Comparison of ENCODE assay signal across 10 cellular contexts in the genomic region with DNA sequence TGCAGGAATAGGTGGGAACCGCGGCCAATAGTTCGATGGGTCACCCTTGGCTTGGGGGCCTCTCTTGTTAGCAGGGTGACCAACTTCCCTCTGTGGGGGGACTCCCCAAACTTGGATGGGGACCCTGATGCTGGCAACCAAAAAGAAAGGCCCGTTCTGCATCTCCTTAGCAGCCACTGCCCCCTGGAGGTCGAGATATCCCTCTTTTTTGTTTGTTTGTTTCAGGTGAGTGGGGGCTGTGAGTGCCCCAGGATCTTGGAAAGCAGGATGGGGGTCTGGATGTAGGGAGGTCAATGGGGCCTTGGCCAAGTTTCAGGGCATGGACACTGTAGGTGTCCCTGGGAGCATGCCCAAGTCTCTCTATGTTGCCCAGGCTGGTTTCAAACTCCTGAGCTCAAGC. TPM values are rescaled to one million over a fixed set of nuclear protein-coding genes. Genes with fewer than 3 reads are reported as not detected.
DNase-seq lines count a peak whose midpoint lies in the region; ATAC-seq and TF ChIP-seq lines count a peak whose summit lies in the region.
"Had no signal": no experiment of that assay in that cellular context is flagged by ENCODE, and none has a peak within 500 bp of the region (broad histone marks: within the 10 kb centered on the region; RNA-seq: fewer than 3 reads in every experiment).

No MANE protein-coding gene starts in this region.

- TF ChIP-seq CTCF in AG10803 (conservative IDR thresholded peaks at IDR 0.05; ENCODE audit: low read length): peak; percentile 45
- peak; percentile 87 to 90 for TF ChIP-seq CTCF in GM23338 (conservative IDR thresholded peaks at IDR 0.05; ENCODE audit: low read depth in 2 of 2)
- peak; percentile 32 for TF ChIP-seq CTCF in activated CD8-positive, alpha-beta T cell treated with anti-CD3 and anti-CD28 coated beads for 36 hours (IDR thresholded peaks at IDR 0.05)
- TF ChIP-seq CTCF in hepatocyte (IDR thresholded peaks at IDR 0.05; ENCODE audit: poor library complexity): peak; percentile 34

- no peaks in the 10 kb centered on the region for H3K36me3 Mint-ChIP-seq in GM23338 (ENCODE audit: low read depth)
- no peaks in the 10 kb centered on the region for H3K36me3 Mint-ChIP-seq in activated CD8-positive, alpha-beta T cell treated with anti-CD3 and anti-CD28 coated beads for 36 hours (ENCODE audit: low read depth)
- H3K36me3 Mint-ChIP-seq in natural killer cell treated with Interleukin-12 subunit alpha and Interleukin-12 subunit beta and Interleukin-15 and Interleukin-18, amount 100 ng/mL, for 72 hours: no peaks in the 10 kb centered on the region

- no peak overlapping the region for H3K27ac Mint-ChIP-seq in GM23338
- no peak overlapping the region for H3K27ac Mint-ChIP-seq in activated CD8-positive, alpha-beta T cell treated with anti-CD3 and anti-CD28 coated beads for 36 hours
- no peak overlapping the region for H3K27ac Mint-ChIP-seq in natural killer cell treated with Interleukin-12 subunit alpha and Interleukin-12 subunit beta and Interleukin-15 and Interleukin-18, amount 100 ng/mL, for 72 hours

- no peaks in the 10 kb centered on the region for H3K9me3 Mint-ChIP-seq in GM23338
- H3K9me3 Mint-ChIP-seq in activated CD8-positive, alpha-beta T cell treated with anti-CD3 and anti-CD28 coated beads for 36 hours: no peaks in the 10 kb centered on the region
- H3K9me3 Mint-ChIP-seq in natural killer cell treated with Interleukin-12 subunit alpha and Interleukin-12 subunit beta and Interleukin-15 and Interleukin-18, amount 100 ng/mL, for 72 hours: no peaks in the 10 kb centered on the region

- DNase-seq in AG10803 (ENCODE audit: low read depth): no peak
- peak; percentile 84 for DNase-seq in GM23338 (ENCODE audit: low spot score)
- DNase-seq in activated CD8-positive, alpha-beta T cell treated with anti-CD3 and anti-CD28 coated beads for 36 hours: peak; percentile 50
- DNase-seq in hepatocyte (ENCODE audit: low spot score): no peak
- DNase-seq in natural killer cell treated with Interleukin-12 subunit alpha and Interleukin-12 subunit beta and Interleukin-15 and Interleukin-18, amount 100 ng/mL, for 72 hours (ENCODE audit: low spot score): no peak
- DNase-seq: NCI-H2081 treated with DMSO at 0.1 percent for 48 hours had no signal

- H3K79me2 ChIP-seq in GM23338 (replicated peaks; ENCODE audit: insufficient read depth) (no peaks in the 10 kb centered on the region), hepatocyte (no peaks in the 10 kb centered on the region)

- peak; percentile 27 for ATAC-seq in GM23338
- no peak for ATAC-seq in activated CD8-positive, alpha-beta T cell treated with anti-CD3 and anti-CD28 coated beads for 36 hours
- ATAC-seq in HG03159 (IDR thresholded peaks at IDR 0.05; ENCODE audit: unreplicated experiment): no peak
- no peak for ATAC-seq in HG02642 (IDR thresholded peaks at IDR 0.05; ENCODE audit: poor library complexity, unreplicated experiment)
- ATAC-seq in natural killer cell treated with Interleukin-12 subunit alpha and Interleukin-12 subunit beta and Interleukin-15 and Interleukin-18, amount 100 ng/mL, for 72 hours: no peak
- no peak for ATAC-seq in HG03439 (IDR thresholded peaks at IDR 0.05; ENCODE audit: unreplicated experiment)

- POLR2A ChIA-PET in activated CD8-positive, alpha-beta T cell treated with anti-CD3 and anti-CD28 coated beads for 36 hours (lab: Charles Lee): no interaction called here

- H3K9me2 ChIP-seq in GM23338 (ENCODE audit: insufficient read depth) (no peaks in the 10 kb centered on the region), hepatocyte (replicated peaks; ENCODE audit: insufficient read depth) (no peaks in the 10 kb centered on the region)

- CTCF ChIA-PET in activated CD8-positive, alpha-beta T cell treated with anti-CD3 and anti-CD28 coated beads for 36 hours (lab: Charles Lee): interaction anchor here (1.1 to 1.8 kb wide), 4 partner anchors 63 to 205 kb away, joined by 3 to 5 read pairs (median 4); a partner anchor contains a TSS

- H3K4me3 ChIP-seq in AG10803 (ENCODE audit: low read length) (no peak overlapping the region), GM23338 (no peak overlapping the region), hepatocyte (no peak overlapping the region)
- H3K4me3 ChIP-seq: coronary artery had no signal

- H3K9me3 ChIP-seq in hepatocyte (ENCODE audit: low read depth): no peaks in the 10 kb centered on the region

- H3K4me1 ChIP-seq in GM23338 (ENCODE audit: insufficient read depth) (peaks cover 16% of the 10 kb centered on the region), hepatocyte (ENCODE audit: insufficient read depth) (peaks cover 38% of the 10 kb centered on the region)

- H2AFZ ChIP-seq in GM23338 (no peak overlapping the region), hepatocyte (no peak overlapping the region)

- WGBS in hepatocyte (ENCODE audit: low lambda C conversion rate, missing lambda C conversion rate): 77% methylated on average over 5 of the region's 5 CpGs

- peaks cover 20% of the 10 kb centered on the region for H3K27me3 Mint-ChIP-seq in GM23338 (ENCODE audit: insufficient read depth, low read depth, poor library complexity)
- H3K27me3 Mint-ChIP-seq in activated CD8-positive, alpha-beta T cell treated with anti-CD3 and anti-CD28 coated beads for 36 hours: no peaks in the 10 kb centered on the region
- no peaks in the 10 kb centered on the region for H3K27me3 Mint-ChIP-seq in natural killer cell treated with Interleukin-12 subunit alpha and Interleukin-12 subunit beta and Interleukin-15 and Interleukin-18, amount 100 ng/mL, for 72 hours

- no peak overlapping the region for H3K27ac ChIP-seq in GM23338 (ENCODE audit: low read depth)
- no peak overlapping the region for H3K27ac ChIP-seq in hepatocyte
- H3K27ac ChIP-seq: coronary artery had no signal

- H3F3A ChIP-seq in GM23338 (replicated peaks; ENCODE audit: low read depth): peaks cover 23% of the 10 kb centered on the region

- H3K36me3 ChIP-seq in GM23338 (ENCODE audit: insufficient read depth) (no peaks in the 10 kb centered on the region), hepatocyte (replicated peaks; ENCODE audit: insufficient read depth, low read depth) (no peaks in the 10 kb centered on the region)

- no peak overlapping the region for H3K4me3 Mint-ChIP-seq in GM23338
- H3K4me3 Mint-ChIP-seq in activated CD8-positive, alpha-beta T cell treated with anti-CD3 and anti-CD28 coated beads for 36 hours: no peak overlapping the region
- no peak overlapping the region for H3K4me3 Mint-ChIP-seq in natural killer cell treated with Interleukin-12 subunit alpha and Interleukin-12 subunit beta and Interleukin-15 and Interleukin-18, amount 100 ng/mL, for 72 hours

- intact Hi-C loops in activated CD8-positive, alpha-beta T cell treated with anti-CD3 and anti-CD28 coated beads for 36 hours (cut with micrococcal nuclease): no loop called here

- H3K27me3 ChIP-seq in GM23338 (ENCODE audit: insufficient read depth) (no peaks in the 10 kb centered on the region), hepatocyte (no peaks in the 10 kb centered on the region)

- peaks cover 24% of the 10 kb centered on the region for H3K4me1 Mint-ChIP-seq in GM23338
- H3K4me1 Mint-ChIP-seq in activated CD8-positive, alpha-beta T cell treated with anti-CD3 and anti-CD28 coated beads for 36 hours (ENCODE audit: low read depth): peaks cover 1% of the 10 kb centered on the region
- peaks cover 6 to 7% of the 10 kb centered on the region in 2 donors for H3K4me1 Mint-ChIP-seq in natural killer cell treated with Interleukin-12 subunit alpha and Interleukin-12 subunit beta and Interleukin-15 and Interleukin-18, amount 100 ng/mL, for 72 hours (ENCODE audit: low read depth in 2 of 2)

- H3K4me2 ChIP-seq in GM23338: no peak overlapping the region
- H3K4me2 ChIP-seq in hepatocyte: no peak overlapping the region

- H4K20me1 ChIP-seq in GM23338 (replicated peaks; ENCODE audit: insufficient read depth) (no peaks in the 10 kb centered on the region), hepatocyte (ENCODE audit: insufficient read depth, poor library complexity, severe bottlenecking) (no peaks in the 10 kb centered on the region)

TF ChIP-seq in GM23338, 12 proteins besides CTCF, POLR2A, EP300 and RAD21 (continues in another document):
- no peak for TF ChIP-seq ZNF331 (CRISPR knock-in tag; IDR thresholded peaks at IDR 0.05; ENCODE audit: low read depth)
- TF ChIP-seq NANOG (IDR thresholded peaks at IDR 0.05; ENCODE audit: borderline replicate concordance): no peak
- TF ChIP-seq, protein P1, sequence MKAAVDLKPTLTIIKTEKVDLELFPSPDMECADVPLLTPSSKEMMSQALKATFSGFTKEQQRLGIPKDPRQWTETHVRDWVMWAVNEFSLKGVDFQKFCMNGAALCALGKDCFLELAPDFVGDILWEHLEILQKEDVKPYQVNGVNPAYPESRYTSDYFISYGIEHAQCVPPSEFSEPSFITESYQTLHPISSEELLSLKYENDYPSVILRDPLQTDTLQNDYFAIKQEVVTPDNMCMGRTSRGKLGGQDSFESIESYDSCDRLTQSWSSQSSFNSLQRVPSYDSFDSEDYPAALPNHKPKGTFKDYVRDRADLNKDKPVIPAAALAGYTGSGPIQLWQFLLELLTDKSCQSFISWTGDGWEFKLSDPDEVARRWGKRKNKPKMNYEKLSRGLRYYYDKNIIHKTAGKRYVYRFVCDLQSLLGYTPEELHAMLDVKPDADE (IDR thresholded peaks at IDR 0.05): no peak
- TF ChIP-seq STAT1 (IDR thresholded peaks at IDR 0.05; ENCODE audit: unreplicated experiment): no peak
- no peak for TF ChIP-seq EZH2phosphoT487 (IDR thresholded peaks at IDR 0.05; ENCODE audit: unreplicated experiment)
- no peak for TF ChIP-seq EZH2 (IDR thresholded peaks at IDR 0.05; ENCODE audit: low read depth, unreplicated experiment)
- TF ChIP-seq JUNB (IDR thresholded peaks at IDR 0.05; ENCODE audit: unreplicated experiment): no peak

RNA-seq across cellular contexts. Expression of a gene that starts 7.7 kb away (rescaled TPM):
- 5.4 and 7.1 TPM in 2 replicates for total RNA-seq in GM23338 (2014; rRNA removed; shearing (Covaris generic))
- polyA plus RNA-seq in GM23338 (2016; fragmentation: Nextera tagmentation; extraction: Ambion mirVana) (6.7 and 8.4 TPM in 2 replicates), hepatocyte (4.5 and 4.8 TPM in 2 replicates)
- total RNA-seq in activated CD8-positive, alpha-beta T cell treated with anti-CD3 and anti-CD28 coated beads for 36 hours: 1 to 10 TPM; 4.4 to 4.5 TPM
- 2.0 and 2.5 TPM in 2 replicates for total RNA-seq in hepatocyte
- 1 to 10 TPM; 7.6 to 9.3 TPM for total RNA-seq in natural killer cell treated with Interleukin-12 subunit alpha and Interleukin-12 subunit beta and Interleukin-15 and Interleukin-18, amount 100 ng/mL, for 72 hours

RNA-seq across cellular contexts. Expression of a gene that starts 39.0 kb away (rescaled TPM):
- 11.2 and 13.7 TPM in 2 replicates for total RNA-seq in GM23338 (2014; rRNA removed; shearing (Covaris generic))
- 3.6 and 6.4 TPM in 2 replicates for polyA plus RNA-seq in GM23338 (2016; fragmentation: Nextera tagmentation; extraction: Ambion mirVana)
- total RNA-seq in activated CD8-positive, alpha-beta T cell treated with anti-CD3 and anti-CD28 coated beads for 36 hours: 10 to 100 TPM; 10.3 to 10.8 TPM
- 4.1 and 5.0 TPM in 2 replicates for total RNA-seq in hepatocyte
- 3.9 and 7.6 TPM in 2 replicates for polyA plus RNA-seq in hepatocyte
- total RNA-seq in natural killer cell treated with Interleukin-12 subunit alpha and Interleukin-12 subunit beta and Interleukin-15 and Interleukin-18, amount 100 ng/mL, for 72 hours: 10 to 100 TPM; 11.6 to 18.3 TPM

Comparison
In these comparisons a context has a peak if more than half of its experiments do, and no peak if none do; other contexts are left out.
1. DNase-seq: peak in GM23338 (single experiment) and activated CD8-positive, alpha-beta T cell treated with anti-CD3 and anti-CD28 coated beads for 36 hours (single experiment); none in AG10803 (single experiment), hepatocyte (single experiment) and natural killer cell treated with Interleukin-12 subunit alpha and Interleukin-12 subunit beta and Interleukin-15 and Interleukin-18, amount 100 ng/mL, for 72 hours (single experiment).
2. CTCF ChIP-seq: peak in every context shown above with its lines; median percentile 88 in GM23338; 45 in AG10803; 34 in hepatocyte; 32 in activated CD8-positive, alpha-beta T cell treated with anti-CD3 and anti-CD28 coated beads for 36 hours.